1 cellular context compared by ENCODE assay signal in genomic region chr12:62260733-62261683, GRCh38.
TF ChIP-seq lines count a peak whose summit lies in the region.

No MANE protein-coding gene starts in this region.

TF ChIP-seq in H1, 55 proteins besides CTCF, POLR2A, EP300 and RAD21:
- TF ChIP-seq USF2 (IDR thresholded peaks at IDR 0.05; ENCODE audit: low read length) (0 out of 2 replicates have a peak, but pooled peaks have one; percentile 18), HDAC2 (IDR thresholded peaks at IDR 0.05; ENCODE audit: borderline replicate concordance in 1 of 2, low read depth in 2 of 2, low read length in 2 of 2) (peak in 1 of 2 experiments; percentile 79; a peak in 1 of 4 replicates), BRCA1 (IDR thresholded peaks at IDR 0.05; ENCODE audit: low read depth, low read length) (no peak), RBBP5 (IDR thresholded peaks at IDR 0.05; ENCODE audit: borderline replicate concordance, low read depth, low read length) (no peak), KDM4A (IDR thresholded peaks at IDR 0.05; ENCODE audit: low read depth, low read length, severe bottlenecking) (peak; percentile 8), CBX8 (IDR thresholded peaks at IDR 0.05; ENCODE audit: borderline replicate concordance, low read depth, low read length) (no peak), MAX (IDR thresholded peaks at IDR 0.05) (peak; percentile 53; the same call in 1 of the 2 replicates), SIN3A (conservative IDR thresholded peaks at IDR 0.05 in 1 of 2, IDR thresholded peaks at IDR 0.05 in 1 of 2; ENCODE audit: low read depth in 1 of 2, low read length in 2 of 2) (peak in 1 of 2 experiments; percentile 47; a peak in 2 of 4 replicates), SAP30 (IDR thresholded peaks at IDR 0.05; ENCODE audit: insufficient read depth, insufficient replicate concordance, low read length) (peak; percentile 85)
